1 cellular context compared by ENCODE assay signal in genomic region chrX:154403858-154404257, GRCh38.
TF ChIP-seq lines count a peak whose summit lies in the region.

No MANE protein-coding gene starts in this region.

TF ChIP-seq in K562, 482 proteins besides CTCF, POLR2A, EP300 and RAD21:
- TF ChIP-seq ZNF830 (CRISPR knock-in tag; IDR thresholded peaks at IDR 0.05) (no peak), ZNF146 (CRISPR knock-in tag; IDR thresholded peaks at IDR 0.05; ENCODE audit: unreplicated experiment) (peak; percentile 71), TARDBP (IDR thresholded peaks at IDR 0.05) (no peak), ZNF57 (CRISPR knock-in tag; IDR thresholded peaks at IDR 0.05) (no peak)
